Comparison of ENCODE assay signal across 8 cellular contexts in genomic region chr6:4020822-4021132, GRCh38. TPM values are rescaled to one million over a fixed set of nuclear protein-coding genes. Genes with fewer than 3 reads are reported as not detected.
DNase-seq lines count a peak whose midpoint lies in the region; ATAC-seq and TF ChIP-seq lines count a peak whose summit lies in the region.

No MANE protein-coding gene starts in this region.

- H3K4me1 ChIP-seq in body of pancreas = peaks cover 69% of the 10 kb centered on the region
- peaks cover 20% of the 10 kb centered on the region for H3K4me1 ChIP-seq in mesodermal cell (ENCODE audit: control insufficient read depth, insufficient read depth, low read length, poor library complexity, severe bottlenecking)

- intact Hi-C loops in body of pancreas (cut with DNase I) = no loop called here

- no peak for DNase-seq in HEK293T (ENCODE audit: extremely low spot score)
- DNase-seq in body of pancreas = no peak
- no peak for DNase-seq in DMS53 treated with DMSO at 0.1 percent for 48 hours (lab: John Stamatoyannopoulos, UW; ENCODE audit: unreplicated experiment)
- no peak for DNase-seq in nucleus accumbens (lab: John Stamatoyannopoulos, UW)
- DNase-seq in Ammon's horn (ENCODE audit: low spot score) = no peak

- ATAC-seq in body of pancreas (no peak), HG03196 (IDR thresholded peaks at IDR 0.05; ENCODE audit: unreplicated experiment) (no peak)

- H3K27ac ChIP-seq in 22Rv1 (peak overlapping the region; percentile 99), body of pancreas (peak overlapping the region; percentile 84 to 99 (median 98)), mesodermal cell (ENCODE audit: low read depth, low read length, severe bottlenecking) (peak overlapping the region; percentile 96)

- CTCF ChIA-PET in HEK293T (lab: Yijun Ruan, JAX) = interaction anchor here (0.7 to 1.6 kb wide), 4 partner anchors 10 to 190 kb away, joined by 3 to 6 read pairs (median 3); no protein-coding TSS in a partner anchor

- 1% methylated on average over 12 of the region's 12 CpGs for WGBS in body of pancreas, 2 donors
- WGBS in mesodermal cell (ENCODE audit: insufficient coverage in 2 of 2), 2 experiments = 3 to 7% methylated on average over 9 to 11 of the region's 12 CpGs

- no peak for TF ChIP-seq CTCF in 22Rv1 (IDR thresholded peaks at IDR 0.05)
- TF ChIP-seq CTCF in body of pancreas (IDR thresholded peaks at IDR 0.05) = no peak

- no peaks in the 10 kb centered on the region for H3K36me3 ChIP-seq in body of pancreas (replicated peaks in 1 of 2; ENCODE audit: insufficient read depth in 1 of 2, low read depth in 2 of 2)
- H3K36me3 ChIP-seq in mesodermal cell (ENCODE audit: control insufficient read depth, insufficient read depth, low read length) = peaks cover 6% of the 10 kb centered on the region

- H3K9me3 ChIP-seq in body of pancreas (no peaks in the 10 kb centered on the region), mesodermal cell (ENCODE audit: control insufficient read depth, low read length) (no peaks in the 10 kb centered on the region)

- H3K27me3 ChIP-seq in body of pancreas = no peaks in the 10 kb centered on the region

- H3K4me3 ChIP-seq in body of pancreas (peak overlapping the region in 1 of 2 donors; percentile 72), mesodermal cell (ENCODE audit: extremely low read depth, insufficient read depth, low read length, poor library complexity, severe bottlenecking) (peak overlapping the region; percentile 86)

- POLR2A ChIA-PET in HEK293T (lab: Yijun Ruan, JAX) = interaction anchor here (0.5 to 2.0 kb wide), 42 partner anchors 8 to 1165 kb away, joined by 3 to 24 read pairs (median 4); partner anchors contain the start of genes ECI2 and FAM50B

- no peak for TF ChIP-seq POLR2A in body of pancreas (IDR thresholded peaks at IDR 0.05)

TF ChIP-seq in HEK293T, 16 proteins besides CTCF, POLR2A, EP300 and RAD21:
- TF ChIP-seq SP1 (IDR thresholded peaks at IDR 0.05) (no peak), NFRKB (IDR thresholded peaks at IDR 0.05) (no peak), FOXK2 (IDR thresholded peaks at IDR 0.05) (no peak), SUZ12 (IDR thresholded peaks at IDR 0.05) (no peak), HDGF (IDR thresholded peaks at IDR 0.05; ENCODE audit: borderline replicate concordance) (no peak), PKNOX1 (IDR thresholded peaks at IDR 0.05) (0 out of 2 replicates have a peak, but pooled peaks have one; percentile 3)
TF ChIP-seq in HEK293T: peak in this region for 1.

RNA-seq across cellular contexts. Expression of gene FAM217A, which starts 58.2 kb away (rescaled TPM):
- not detected for total RNA-seq in body of pancreas
- polyA plus RNA-seq in mesodermal cell (2013, experiment 1 of 2) = not detected
- not detected for polyA plus RNA-seq in mesodermal cell (2013, experiment 2 of 2)
